In the genomic region with DNA sequence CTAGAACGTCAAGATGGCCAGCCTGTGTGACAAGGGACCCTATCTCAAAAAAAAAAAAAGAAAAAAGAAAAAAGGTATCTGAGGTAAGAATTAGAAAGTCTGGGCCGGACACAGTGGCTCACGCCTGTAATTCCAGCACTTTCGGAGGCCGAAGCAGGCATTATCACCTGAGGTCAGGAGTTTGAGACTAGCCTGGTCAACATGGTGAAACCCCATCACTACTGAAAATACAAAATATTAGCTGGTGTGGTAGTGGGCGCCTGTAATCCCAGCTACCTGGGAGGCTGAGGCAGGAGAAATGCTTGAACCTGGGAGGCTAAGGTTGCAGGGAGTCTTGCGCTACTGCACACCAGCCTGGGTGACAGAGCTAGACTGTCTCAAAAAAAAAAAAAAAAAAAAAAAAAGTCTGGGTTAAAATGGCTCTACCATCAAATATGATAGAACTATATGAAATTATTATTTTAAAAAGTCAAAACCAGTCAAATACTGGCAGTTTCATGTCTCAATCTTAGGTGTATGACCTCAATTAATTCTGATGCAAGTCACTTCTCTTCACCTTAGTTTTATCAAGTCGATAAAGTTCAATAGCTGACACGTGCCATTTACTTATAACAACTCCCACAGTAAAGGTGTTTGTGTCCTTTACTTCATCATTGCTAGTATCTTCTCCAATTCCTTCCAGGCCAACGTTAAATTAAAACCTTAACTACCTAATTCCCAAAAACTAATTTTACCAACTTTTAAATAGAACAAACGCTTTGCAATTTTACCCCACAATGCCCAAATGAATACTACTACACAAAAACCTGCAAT, we compare ENCODE assay signal across 8 cellular contexts. TPM values are rescaled to one million over a fixed set of nuclear protein-coding genes. Genes with fewer than 3 reads are reported as not detected.
DNase-seq lines count a peak whose midpoint lies in the region; ATAC-seq, FAIRE-seq and TF ChIP-seq lines count a peak whose summit lies in the region.

No MANE protein-coding gene starts in this region.

- FAIRE-seq in GM12892 (lab: Jason Lieb, UNC) = no peak

- H3K27me3 Mint-ChIP-seq in naive B cell = no peaks in the 10 kb centered on the region

- H3K4me3 ChIP-seq in AG10803 (ENCODE audit: low read length) (peak overlapping the region; percentile 96), cardiac fibroblast (replicated peaks in 1 of 2; ENCODE audit: low read depth in 2 of 2, low read length in 2 of 2) (peak overlapping the region; percentile 92 to 96)
- peak overlapping the region; percentile 99 for H3K4me3 ChIP-seq in Jurkat, Clone E6-1 (ENCODE audit: low read length)

- H3K9me3 Mint-ChIP-seq in naive B cell = peaks cover 0 to 2% (median 0%) of the 10 kb centered on the region in 7 donors

- no peak for TF ChIP-seq POLR2A in GM12892 (IDR thresholded peaks at IDR 0.05; ENCODE audit: low read depth, low read length)

- peak overlapping the region; percentile 93 to 98 (median 97) for H3K4me3 Mint-ChIP-seq in naive B cell

- ATAC-seq in naive B cell (ENCODE audit: low read depth in 2 of 2) = no peak
- ATAC-seq in HG02884 (IDR thresholded peaks at IDR 0.05; ENCODE audit: unreplicated experiment) = no peak

- peaks cover 47 to 71% (median 53%) of the 10 kb centered on the region in 3 donors for H3K4me1 Mint-ChIP-seq in naive B cell

- no peak for DNase-seq in AG10803 (ENCODE audit: low read depth)
- no peak for DNase-seq in Jurkat, Clone E6-1 (ENCODE audit: low read depth, low spot score)
- no peak for DNase-seq in cardiac fibroblast (ENCODE audit: low read depth in 2 of 2)
- DNase-seq in naive B cell = no peak
- no peak for DNase-seq in GM12892 (ENCODE audit: insufficient read length)
- DNase-seq in GF-D8 (lab: John Stamatoyannopoulos, UW) = no peak
- no peak for DNase-seq in inferior parietal cortex (ENCODE audit: extremely low spot score)

- TF ChIP-seq CTCF in AG10803 (conservative IDR thresholded peaks at IDR 0.05; ENCODE audit: low read length) = no peak
- no peak for TF ChIP-seq CTCF in cardiac fibroblast (IDR thresholded peaks at IDR 0.05; ENCODE audit: low read depth, low read length)

- H3K27ac Mint-ChIP-seq in naive B cell = peak overlapping the region; percentile 67 to 98 (median 93)

- peaks cover 22 to 28% of the 10 kb centered on the region in 2 donors for H3K36me3 Mint-ChIP-seq in naive B cell

RNA-seq across cellular contexts. Expression of gene RPS23, which starts 1.1 kb away (rescaled TPM):
- polyA plus RNA-seq in Jurkat, Clone E6-1 (2012; ENCODE audit: insufficient read depth, insufficient read length) = 3,811 TPM
- 1,000 to 10,000 TPM; 2,987 to 4,520 (median 3,845) TPM for polyA plus RNA-seq in naive B cell (ENCODE audit: low read depth in 6 of 6)
- 6,893 TPM for polyA plus RNA-seq in GM12892 (2012; ENCODE audit: missing spikeins)
